Comparison of ENCODE assay signal across 7 cellular contexts in genomic region chr17:38405654-38406053, GRCh38. TPM values are rescaled to one million over a fixed set of nuclear protein-coding genes. Genes with fewer than 3 reads are reported as not detected.
"Had no signal": no experiment of that assay in that cellular context is flagged by ENCODE, and none has a peak within 500 bp of the region (broad histone marks: within the 10 kb centered on the region; RNA-seq: fewer than 3 reads in every experiment).

No MANE protein-coding gene starts in this region.

- H3K4me1 ChIP-seq: HAP-1 had no signal

- ATAC-seq: GM23338, HCT116, HepG2 had no signal

- DNase-seq: HFFc6 had no signal

- H3K9me3 ChIP-seq: HAP-1 had no signal

- H3K4me3 ChIP-seq: GM23338, HAP-1 had no signal

- H3K27ac ChIP-seq: HL-60 had no signal

RNA-seq across cellular contexts. Expression of gene ARHGAP23, which starts 22.6 kb away (rescaled TPM):
- total RNA-seq: HepG2 had no signal
- polyA plus RNA-seq: IgD-negative memory B cell had no signal
